2 cellular contexts compared by ENCODE assay signal in genomic region chr1:209839875-209840491, GRCh38.
TF ChIP-seq lines count a peak whose summit lies in the region.

No MANE protein-coding gene starts in this region.

TF ChIP-seq in endothelial cell of umbilical vein, 7 proteins besides CTCF, POLR2A, EP300 and RAD21:
- TF ChIP-seq FOS (IDR thresholded peaks at IDR 0.05; ENCODE audit: borderline replicate concordance, insufficient read depth, low read length): peak; percentile 99
- TF ChIP-seq POLR2AphosphoS5 (IDR thresholded peaks at IDR 0.05; ENCODE audit: insufficient read depth, low read depth, low read length): peak; percentile 97
- TF ChIP-seq MYC (IDR thresholded peaks at IDR 0.05; ENCODE audit: low read depth, low read length): peak; percentile 6
- peak; percentile 99 for TF ChIP-seq JUN (IDR thresholded peaks at IDR 0.05; ENCODE audit: borderline replicate concordance, insufficient read depth, insufficient read length, low read depth)
- TF ChIP-seq EZH2 (IDR thresholded peaks at IDR 0.05; ENCODE audit: borderline replicate concordance, low read depth, low read length, severe bottlenecking): no peak
- peak; percentile 20 for TF ChIP-seq MAX (IDR thresholded peaks at IDR 0.05; ENCODE audit: insufficient read depth, insufficient read length)
- TF ChIP-seq GATA2 (IDR thresholded peaks at IDR 0.05; ENCODE audit: insufficient read depth, insufficient read length, low read depth, low read length): peak; percentile 96

TF ChIP-seq in HEK293T, 16 proteins besides CTCF, POLR2A, EP300 and RAD21:
- TF ChIP-seq TARDBP (IDR thresholded peaks at IDR 0.05): no peak
